26 cellular contexts compared by ENCODE assay signal in genomic region chr7:30744075-30744417, GRCh38. TPM values are rescaled to one million over a fixed set of nuclear protein-coding genes. Genes with fewer than 3 reads are reported as not detected.
"Had no signal": no experiment of that assay in that cellular context is flagged by ENCODE, and none has a peak within 500 bp of the region (broad histone marks: within the 10 kb centered on the region; RNA-seq: fewer than 3 reads in every experiment).

No MANE protein-coding gene starts in this region.

- DNase-seq: activated CD4-positive, alpha-beta T cell treated with anti-CD3 and anti-CD28 coated beads for 48 hours; activated gamma-delta T cell treated with Interleukin-2 at 50 U/mL for 16 hours; activated naive CD4-positive, alpha-beta T cell treated with anti-CD3 and anti-CD28 coated beads, Interleukin-2, amount 50 U/mL, for 16 hours; activated T-cell treated with anti-CD3 and anti-CD28 coated beads, Interleukin-2, amount 50 U/mL, for 24 hours; central memory CD4-positive, alpha-beta T cell; kidney; left colon; naive B cell; occipital lobe; stimulated activated CD4-positive, alpha-beta T cell treated with anti-CD3 and anti-CD28 coated beads, Interleukin-1b, Interleukin-23, amount 100 ng/mL, for 48 hours; stimulated activated naive CD4-positive, alpha-beta T cell; SW 1271; T1000; tibial artery had no signal

- H3K4me1 Mint-ChIP-seq: activated T-helper 17 cell treated with anti-CD3 and anti-CD28 coated beads, Interleukin-2, amount 50 U/mL, for 72 hours; neural progenitor cell had no signal

- H3K36me3 Mint-ChIP-seq: mesothelial cell of epicardium, naive B cell, neural progenitor cell had no signal

- H3K4me1 ChIP-seq: breast epithelium, neural progenitor cell had no signal

- H3K27me3 Mint-ChIP-seq: activated T-cell treated with anti-CD3 and anti-CD28 coated beads, Interleukin-2, amount 50 U/mL, for 24 hours; activated T-helper 17 cell treated with anti-CD3 and anti-CD28 coated beads, Interleukin-2, amount 50 U/mL, for 72 hours had no signal

- H3K9me3 ChIP-seq: breast epithelium, right atrium auricular region, suprapubic skin, tibial artery had no signal

- H3K27ac Mint-ChIP-seq: activated T-cell treated with anti-CD3 and anti-CD28 coated beads, Interleukin-2, amount 50 U/mL, for 24 hours; activated T-helper 17 cell treated with anti-CD3 and anti-CD28 coated beads, Interleukin-2, amount 50 U/mL, for 72 hours; dendritic cell treated with granulocyte-macrophage colony-stimulating factor and Interleukin-4, amounts not matched to agents 40 ng/mL and 50 ng/mL, for 4 days; mesothelial cell of epicardium; naive B cell; neural progenitor cell; T-helper 1 cell treated with Interleukin-12 subunit alpha and Interleukin-12 subunit beta and Interleukin-4 antibody, amounts not matched to agents 30 μg/mL and 1 μg/mL, for 36 hours had no signal

- H3K4me3 Mint-ChIP-seq: activated T-cell treated with anti-CD3 and anti-CD28 coated beads, Interleukin-2, amount 50 U/mL, for 24 hours; activated T-helper 17 cell treated with anti-CD3 and anti-CD28 coated beads, Interleukin-2, amount 50 U/mL, for 72 hours; dendritic cell treated with granulocyte-macrophage colony-stimulating factor and Interleukin-4, amounts not matched to agents 40 ng/mL and 50 ng/mL, for 4 days; mesothelial cell of epicardium; neural progenitor cell; T-helper 1 cell treated with Interleukin-12 subunit alpha and Interleukin-12 subunit beta and Interleukin-4 antibody, amounts not matched to agents 30 μg/mL and 1 μg/mL, for 36 hours had no signal

- H3K36me3 ChIP-seq: breast epithelium, neural progenitor cell, right atrium auricular region, suprapubic skin, tibial artery, WERI-Rb-1 had no signal

- H3K27ac ChIP-seq: breast epithelium, neural progenitor cell, right atrium auricular region, suprapubic skin, tibial artery, WERI-Rb-1 had no signal

- H3K27me3 ChIP-seq: breast epithelium, neural progenitor cell, right atrium auricular region, suprapubic skin, tibial artery had no signal

- ATAC-seq: activated T-helper 17 cell treated with anti-CD3 and anti-CD28 coated beads, Interleukin-2, amount 50 U/mL, for 72 hours had no signal

- H3K4me3 ChIP-seq: breast epithelium, neural progenitor cell, right atrium auricular region, smooth muscle cell, suprapubic skin, tibial artery had no signal

- H3K9me3 Mint-ChIP-seq: activated T-cell treated with anti-CD3 and anti-CD28 coated beads, Interleukin-2, amount 50 U/mL, for 24 hours; activated T-helper 17 cell treated with anti-CD3 and anti-CD28 coated beads, Interleukin-2, amount 50 U/mL, for 72 hours; dendritic cell treated with granulocyte-macrophage colony-stimulating factor and Interleukin-4, amounts not matched to agents 40 ng/mL and 50 ng/mL, for 4 days; mesothelial cell of epicardium; naive B cell; neural progenitor cell; T-helper 1 cell treated with Interleukin-12 subunit alpha and Interleukin-12 subunit beta and Interleukin-4 antibody, amounts not matched to agents 30 μg/mL and 1 μg/mL, for 36 hours had no signal

RNA-seq across cellular contexts. Expression of gene INMT, which starts 7.9 kb away (rescaled TPM):
- total RNA-seq: mammary epithelial cell, pulmonary artery endothelial cell had no signal
- polyA plus RNA-seq: mammary epithelial cell had no signal
